Comparison of ENCODE assay signal across 23 cellular contexts in the genomic region with DNA sequence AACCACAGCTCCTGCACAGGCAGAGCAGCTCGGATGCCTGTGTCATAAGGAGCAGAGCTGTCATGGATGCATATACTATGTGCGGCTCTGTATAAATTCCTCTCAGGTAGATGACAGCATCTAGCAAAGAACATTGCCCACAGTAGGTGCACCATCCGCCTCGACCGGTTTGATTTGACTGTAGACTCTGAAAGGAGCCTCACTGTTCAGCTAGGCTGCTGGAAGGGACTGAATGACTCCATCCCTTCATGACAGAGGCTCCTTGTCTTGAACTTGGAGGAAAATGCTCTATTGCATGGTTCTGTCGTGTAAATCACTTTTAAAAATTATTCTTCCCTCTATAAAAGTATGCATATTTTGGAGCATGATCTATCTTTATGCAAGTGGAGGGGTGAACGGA.
DNase-seq lines count a peak whose midpoint lies in the region; TF ChIP-seq lines count a peak whose summit lies in the region.
"Had no signal": no experiment of that assay in that cellular context is flagged by ENCODE, and none has a peak within 500 bp of the region (broad histone marks: within the 10 kb centered on the region; RNA-seq: fewer than 3 reads in every experiment).

No MANE protein-coding gene starts in this region.

- no peak overlapping the region for H3K27ac Mint-ChIP-seq in Calu3 (ENCODE audit: unreplicated experiment)
- peak overlapping the region; percentile 79 for H3K27ac Mint-ChIP-seq in neural crest cell (ENCODE audit: unreplicated experiment)
- H3K27ac Mint-ChIP-seq: CD8-positive, alpha-beta memory T cell; HFFc6 had no signal

- H3K36me3 ChIP-seq in prostate gland: no peaks in the 10 kb centered on the region
- H3K36me3 ChIP-seq: BLaER1, SJCRH30 had no signal

- DNase-seq in Calu3 (peak; percentile 40), neural crest cell (ENCODE audit: low read depth, low spot score) (no peak), superior temporal gyrus (ENCODE audit: extremely low spot score) (peak; percentile 81), GM03348 (ENCODE audit: low spot score) (no peak), HPDE6-E6E7 (ENCODE audit: extremely low spot score) (no peak), prostate gland (ENCODE audit: low spot score) (no peak)
- DNase-seq: CD8-positive, alpha-beta memory T cell; DND-41; H7; HFFc6; IMR-90; Karpas-422; NCI-H1417 treated with DMSO at 0.1 percent for 48 hours; NCI-H1930; NCI-H226; NCI-H524; NCI-H82; PC-9; SJCRH30 had no signal

- H3K9me3 Mint-ChIP-seq in Calu3 (ENCODE audit: low read depth, unreplicated experiment) (no peaks in the 10 kb centered on the region), neural crest cell (no peaks in the 10 kb centered on the region)
- H3K9me3 Mint-ChIP-seq: CD8-positive, alpha-beta memory T cell had no signal

- intact Hi-C loops in Calu3 (cut with micrococcal nuclease; ENCODE audit: unreplicated experiment): no loop called here
- intact Hi-C loops in prostate gland (cut with DNase I): no loop called here

- H3K36me3 Mint-ChIP-seq in Calu3 (ENCODE audit: insufficient read depth, unreplicated experiment) (no peaks in the 10 kb centered on the region), neural crest cell (ENCODE audit: low read depth) (no peaks in the 10 kb centered on the region)

- TF ChIP-seq POLR2A in prostate gland (IDR thresholded peaks at IDR 0.05): no peak

- H3K9me3 ChIP-seq in prostate gland: no peaks in the 10 kb centered on the region
- H3K9me3 ChIP-seq: A549, BLaER1, SJCRH30 had no signal

- no peaks in the 10 kb centered on the region for H3K27me3 ChIP-seq in prostate gland (replicated peaks; ENCODE audit: insufficient read depth)
- H3K27me3 ChIP-seq: BLaER1, SJCRH30 had no signal

- BruUV-seq in Calu3 (replicated peaks; lab: Mats Ljungman, UMichigan): no TSS peak

- TF ChIP-seq CTCF in Calu3 (IDR thresholded peaks at IDR 0.05; ENCODE audit: unreplicated experiment) (no peak), neural crest cell (conservative IDR thresholded peaks at IDR 0.05) (no peak), prostate gland (IDR thresholded peaks at IDR 0.05) (no peak)

- H3K4me3 Mint-ChIP-seq in Calu3 (ENCODE audit: low read depth, unreplicated experiment): no peak overlapping the region
- H3K4me3 Mint-ChIP-seq in neural crest cell: no peak overlapping the region
- H3K4me3 Mint-ChIP-seq: CD8-positive, alpha-beta memory T cell; HFFc6 had no signal

- H3K4me1 Mint-ChIP-seq in Calu3 (ENCODE audit: low read depth, unreplicated experiment): peaks cover 17% of the 10 kb centered on the region
- H3K4me1 Mint-ChIP-seq in neural crest cell: peaks cover 26% of the 10 kb centered on the region
- H3K4me1 Mint-ChIP-seq: CD8-positive, alpha-beta memory T cell had no signal

- CTCF ChIA-PET in Calu3 (lab: Charles Lee): interaction anchor here (0.5 to 1.1 kb wide), 2 partner anchors 11 to 37 kb away, joined by 3 to 7 read pairs; no protein-coding TSS in a partner anchor

- no peaks in the 10 kb centered on the region for H3K4me1 ChIP-seq in prostate gland (replicated peaks)
- H3K4me1 ChIP-seq: A549, BLaER1 had no signal

- H3K27ac ChIP-seq in cingulate gyrus (ENCODE audit: low read depth, low read length) (peak overlapping the region; percentile 97), prostate gland (no peak overlapping the region)
- H3K27ac ChIP-seq: BLaER1, HL-60, PC-9, SJCRH30 had no signal

- 81% methylated on average over 7 of the region's 7 CpGs for WGBS in prostate gland

- H3K4me3 ChIP-seq in prostate gland: no peak overlapping the region
- H3K4me3 ChIP-seq: A549, BLaER1, PC-9, SJCRH30 had no signal

- H3K27me3 Mint-ChIP-seq in Calu3 (ENCODE audit: unreplicated experiment): no peaks in the 10 kb centered on the region
- no peaks in the 10 kb centered on the region for H3K27me3 Mint-ChIP-seq in neural crest cell (ENCODE audit: low read depth)

Comparison
In these comparisons a context has a peak if more than half of its experiments do, and no peak if none do; other contexts are left out.
1. DNase-seq: peak in Calu3 (single experiment) and superior temporal gyrus (single experiment); none in neural crest cell (single experiment), GM03348 (single experiment), HPDE6-E6E7 (single experiment) and prostate gland (single experiment).